20 cellular contexts compared by ENCODE assay signal in genomic region chr10:71457908-71458307, GRCh38.
"Had no signal": no experiment of that assay in that cellular context is flagged by ENCODE, and none has a peak within 500 bp of the region (broad histone marks: within the 10 kb centered on the region; RNA-seq: fewer than 3 reads in every experiment).

No MANE protein-coding gene starts in this region.

- DNase-seq: dorsolateral prefrontal cortex; effector CD4-positive, alpha-beta T cell; head of caudate nucleus; kidney; left lung; lower lobe of right lung; naive thymus-derived CD8-positive, alpha-beta T cell; nephron progenitor cell; nucleus accumbens; ovary; posterior cingulate gyrus; retina; right lobe of liver; small intestine; stimulated activated CD4-positive, alpha-beta T cell treated with anti-CD3 and anti-CD28 coated beads, Interleukin-15, amount 100 ng/mL, for 24 hours; stimulated activated CD4-positive, alpha-beta T cell treated with anti-CD3 and anti-CD28 coated beads, Interleukin-2, amount 100 ng/mL, for 48 hours; stimulated activated naive B cell treated with anti-CD40 and anti-IgM and Interleukin-4, amounts not matched to agents 10 μg/mL and 1 μg/mL and 100 μg/mL, for 72 hours; upper lobe of left lung had no signal

- H3K27ac ChIP-seq: dorsolateral prefrontal cortex, left lung, lower lobe of right lung, ovary, right lobe of liver, thoracic aorta, tibial nerve, upper lobe of left lung had no signal

- H3K9me3 ChIP-seq: left lung, lower lobe of right lung, ovary, right lobe of liver, thoracic aorta, tibial nerve, upper lobe of left lung had no signal

- H3K27me3 ChIP-seq: ovary, right lobe of liver, tibial nerve, upper lobe of left lung had no signal

- H3K4me3 ChIP-seq: dorsolateral prefrontal cortex, left lung, lower lobe of right lung, ovary, right lobe of liver, thoracic aorta, tibial nerve, upper lobe of left lung had no signal

- H3K4me1 ChIP-seq: left lung, lower lobe of right lung, tibial nerve, upper lobe of left lung had no signal

- ATAC-seq: left lung; lower lobe of right lung; naive thymus-derived CD8-positive, alpha-beta T cell; right lobe of liver; stimulated activated naive B cell treated with anti-CD40 and anti-IgM and Interleukin-4, amounts not matched to agents 10 μg/mL and 1 μg/mL and 100 μg/mL, for 72 hours had no signal

- H3K36me3 ChIP-seq: left lung, lower lobe of right lung, ovary, right lobe of liver, thoracic aorta, tibial nerve, upper lobe of left lung had no signal
